Comparison of ENCODE assay signal across 1 cellular context in genomic region chr7:152733286-152733934, GRCh38.
A peak's percentile ranks its signal among the peaks of the same experiment; 100 is the strongest.
TF ChIP-seq lines count a peak whose summit lies in the region.

No MANE protein-coding gene starts in this region.

TF ChIP-seq in H1, 55 proteins besides CTCF, POLR2A, EP300 and RAD21:
- TF ChIP-seq MAFK (IDR thresholded peaks at IDR 0.05; ENCODE audit: low read depth, low read length), result peak; percentile 47; the same call in 1 of the 2 replicates
- peak; percentile 91 for TF ChIP-seq SRF (IDR thresholded peaks at IDR 0.05; ENCODE audit: low read depth, low read length)
- TF ChIP-seq BACH1 (IDR thresholded peaks at IDR 0.05; ENCODE audit: low read length), result 0 out of 2 replicates have a peak, but pooled peaks have one; percentile 5
- TF ChIP-seq USF2 (IDR thresholded peaks at IDR 0.05; ENCODE audit: low read length), result no peak
